18 cellular contexts compared by ENCODE assay signal in genomic region chr20:32224463-32224862, GRCh38.
"Had no signal": no experiment of that assay in that cellular context is flagged by ENCODE, and none has a peak within 500 bp of the region (broad histone marks: within the 10 kb centered on the region; RNA-seq: fewer than 3 reads in every experiment).

No MANE protein-coding gene starts in this region.

- H3K4me2 ChIP-seq: smooth muscle cell had no signal

- H3K4me3 Mint-ChIP-seq: memory B cell; natural killer cell treated with Interleukin-12 subunit alpha and Interleukin-12 subunit beta and Interleukin-15 and Interleukin-18, amount 100 ng/mL, for 72 hours had no signal

- H3K4me1 ChIP-seq: SJCRH30 had no signal

- H3K27ac Mint-ChIP-seq: memory B cell; natural killer cell treated with Interleukin-12 subunit alpha and Interleukin-12 subunit beta and Interleukin-15 and Interleukin-18, amount 100 ng/mL, for 72 hours had no signal

- H3K9me3 Mint-ChIP-seq: memory B cell; natural killer cell treated with Interleukin-12 subunit alpha and Interleukin-12 subunit beta and Interleukin-15 and Interleukin-18, amount 100 ng/mL, for 72 hours had no signal

- H3K9me3 ChIP-seq: left ventricle myocardium inferior, prostate gland, SJCRH30, thoracic aorta had no signal

- ATAC-seq: natural killer cell treated with Interleukin-12 subunit alpha and Interleukin-12 subunit beta and Interleukin-15 and Interleukin-18, amount 100 ng/mL, for 72 hours; right cardiac atrium; stimulated activated naive CD8-positive, alpha-beta T cell treated with anti-CD3 and anti-CD28 coated beads, Interleukin-15, Interleukin-2, amounts not matched to agents 100 U/mL and 50 U/mL, for 24 hours had no signal

- H3K27me3 ChIP-seq: SJCRH30 had no signal

- H3K27me3 Mint-ChIP-seq: memory B cell; natural killer cell treated with Interleukin-12 subunit alpha and Interleukin-12 subunit beta and Interleukin-15 and Interleukin-18, amount 100 ng/mL, for 72 hours had no signal

- FAIRE-seq: astrocyte, bronchial epithelial cell, endometrium, kidney had no signal

- H3K4me3 ChIP-seq: left ventricle myocardium inferior, prostate gland, SJCRH30, smooth muscle cell, thoracic aorta had no signal

- DNase-seq: activated CD4-positive, alpha-beta T cell treated with anti-CD3 and anti-CD28 coated beads, Interleukin-2, amount 50 U/mL, for 48 hours; activated CD8-positive, alpha-beta memory T cell treated with anti-CD3 and anti-CD28 coated beads, Interleukin-2, amount 50 U/mL, for 4 hours; activated gamma-delta T cell treated with Interleukin-2 at 50 U/mL for 16 hours; kidney; left ventricle myocardium inferior; right cardiac atrium; SJCRH30; stimulated activated CD4-positive, alpha-beta T cell treated with anti-CD3 and anti-CD28 coated beads, Interleukin-4, amount 100 ng/mL, for 4 hours; stimulated activated CD8-positive, alpha-beta memory T cell treated with anti-CD3 and anti-CD28 coated beads, Interleukin-4, amount 100 ng/mL, for 48 hours; stimulated activated naive CD8-positive, alpha-beta T cell treated with anti-CD3 and anti-CD28 coated beads, Interleukin-15, Interleukin-2, amounts not matched to agents 100 U/mL and 50 U/mL, for 24 hours had no signal

- H3K27ac ChIP-seq: left ventricle myocardium inferior, prostate gland, SJCRH30, thoracic aorta had no signal
